In the genomic region with DNA sequence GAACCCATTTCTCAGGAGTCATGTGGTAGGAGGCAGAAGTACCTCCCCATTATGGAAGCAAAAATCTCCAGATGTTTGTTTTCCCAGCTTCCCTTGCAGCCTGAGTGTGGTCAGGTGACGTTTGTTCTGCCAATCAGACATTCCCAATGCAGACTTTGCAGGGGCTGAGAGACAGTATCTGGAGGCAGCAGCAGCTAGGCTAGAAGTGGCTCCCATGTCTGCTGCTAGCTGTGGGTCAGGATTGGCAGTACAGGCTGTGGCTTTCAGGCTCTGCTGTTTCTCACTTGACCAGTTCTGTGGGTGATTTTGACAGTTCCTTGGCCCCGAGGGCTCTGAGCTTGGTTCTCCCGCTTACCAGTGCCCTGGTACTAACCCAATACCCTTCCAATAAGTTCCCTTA, we compare ENCODE assay signal across 17 cellular contexts.
"Had no signal": no experiment of that assay in that cellular context is flagged by ENCODE, and none has a peak within 500 bp of the region (broad histone marks: within the 10 kb centered on the region; RNA-seq: fewer than 3 reads in every experiment).

No MANE protein-coding gene starts in this region.

- H3K9me3 ChIP-seq: body of pancreas, colonic mucosa, vagina had no signal

- H3K4me1 ChIP-seq: body of pancreas, colonic mucosa, vagina had no signal

- H3K27ac ChIP-seq: body of pancreas, colonic mucosa, foreskin keratinocyte, lower lobe of right lung, vagina had no signal

- H3K27me3 ChIP-seq: body of pancreas, colonic mucosa, vagina had no signal

- DNase-seq: activated CD4-positive, alpha-beta T cell treated with anti-CD3 and anti-CD28 coated beads for 48 hours; activated CD8-positive, alpha-beta T cell treated with anti-CD3 and anti-CD28 coated beads, Interleukin-2, amount 10 ng/mL, durations not matched to agents 7 days and 5 days; activated gamma-delta T cell treated with Interleukin-2 at 50 U/mL for 16 hours; activated naive CD8-positive, alpha-beta T cell treated with anti-CD3 and anti-CD28 coated beads for 36 hours; amygdala; central memory CD4-positive, alpha-beta T cell; colonic mucosa; foreskin keratinocyte; glutamatergic neuron; lower lobe of right lung; naive B cell; posterior cingulate gyrus; retina; stimulated activated CD4-positive, alpha-beta T cell treated with anti-CD3 and anti-CD28 coated beads, Interleukin-2, amount 100 ng/mL, for 48 hours had no signal

- ATAC-seq: activated CD8-positive, alpha-beta T cell treated with anti-CD3 and anti-CD28 coated beads, Interleukin-2, amount 10 ng/mL, durations not matched to agents 7 days and 5 days; body of pancreas; foreskin keratinocyte; lower lobe of right lung; stimulated activated memory B cell treated with anti-CD40 and anti-IgM and Interleukin-4, amounts not matched to agents 10 μg/mL and 1 μg/mL and 100 μg/mL, for 72 hours had no signal

- H3K36me3 ChIP-seq: colonic mucosa, lower lobe of right lung, vagina had no signal

- H3K4me3 ChIP-seq: body of pancreas, colonic mucosa, lower lobe of right lung, vagina had no signal
